ENCODE assay signal across 16 cellular contexts in genomic region chr13:73741111-73741510, GRCh38.
DNase-seq lines count a peak whose midpoint lies in the region; ATAC-seq and TF ChIP-seq lines count a peak whose summit lies in the region.
"Had no signal": no experiment of that assay in that cellular context is flagged by ENCODE, and none has a peak within 500 bp of the region (broad histone marks: within the 10 kb centered on the region; RNA-seq: fewer than 3 reads in every experiment).

No MANE protein-coding gene starts in this region.

- H3K27me3 Mint-ChIP-seq in chondrocyte (ENCODE audit: low read depth), result no peaks in the 10 kb centered on the region
- H3K27me3 Mint-ChIP-seq in naive thymus-derived CD8-positive, alpha-beta T cell, result no peaks in the 10 kb centered on the region
- H3K27me3 Mint-ChIP-seq: dendritic cell treated with granulocyte-macrophage colony-stimulating factor and Interleukin-4, amounts not matched to agents 40 ng/mL and 50 ng/mL, for 4 days had no signal

- no peaks in the 10 kb centered on the region for H3K27me3 ChIP-seq in adrenal gland
- H3K27me3 ChIP-seq: spleen, thyroid gland had no signal

- POLR2A ChIA-PET in naive thymus-derived CD8-positive, alpha-beta T cell (lab: Charles Lee), result interaction anchor here (0.5 to 1.1 kb wide), 5 partner anchors 13 to 546 kb away, joined by 3 to 5 read pairs (median 4); no protein-coding TSS in a partner anchor

- peak overlapping the region; percentile 9 for H3K4me3 Mint-ChIP-seq in chondrocyte (ENCODE audit: unreplicated experiment)
- peak overlapping the region in 9 of 10 donors; percentile 4 to 76 (median 67) for H3K4me3 Mint-ChIP-seq in naive thymus-derived CD8-positive, alpha-beta T cell
- H3K4me3 Mint-ChIP-seq: dendritic cell treated with granulocyte-macrophage colony-stimulating factor and Interleukin-4, amounts not matched to agents 40 ng/mL and 50 ng/mL, for 4 days had no signal

- DNase-seq in AG20443 (ENCODE audit: low spot score), result peak; percentile 43
- peak; percentile 36 for DNase-seq in GM03348 (ENCODE audit: low spot score)
- DNase-seq in chondrocyte (ENCODE audit: low spot score), result no peak
- DNase-seq in naive thymus-derived CD8-positive, alpha-beta T cell, result peak in 6 of 10 donors; percentile 17 to 28 (median 22)
- no peak for DNase-seq in NAMALWA (ENCODE audit: low spot score)
- no peak for DNase-seq in stimulated activated CD4-positive, alpha-beta T cell treated with anti-CD3 and anti-CD28 coated beads, Interleukin-2, amount 100 ng/mL, for 48 hours
- DNase-seq in adrenal gland, result no peak
- DNase-seq: EL, foreskin melanocyte, NCI-H1694, NCI-H510A treated with DMSO at 0.1 percent for 48 hours, spleen, thyroid gland had no signal

- H3K9me3 ChIP-seq in adrenal gland (replicated peaks in 1 of 3), result no peaks in the 10 kb centered on the region
- H3K9me3 ChIP-seq: spleen, thyroid gland had no signal

- H3K36me3 ChIP-seq in adrenal gland (replicated peaks in 1 of 2), result no peaks in the 10 kb centered on the region
- H3K36me3 ChIP-seq: thyroid gland had no signal

- no peaks in the 10 kb centered on the region for H3K9me3 Mint-ChIP-seq in chondrocyte (ENCODE audit: low read depth)
- H3K9me3 Mint-ChIP-seq in naive thymus-derived CD8-positive, alpha-beta T cell, result no peaks in the 10 kb centered on the region
- H3K9me3 Mint-ChIP-seq: dendritic cell treated with granulocyte-macrophage colony-stimulating factor and Interleukin-4, amounts not matched to agents 40 ng/mL and 50 ng/mL, for 4 days had no signal

- no peaks in the 10 kb centered on the region for H3K4me1 ChIP-seq in adrenal gland (replicated peaks in 1 of 2)
- H3K4me1 ChIP-seq: spleen, thyroid gland had no signal

- TF ChIP-seq POLR2A in adrenal gland (IDR thresholded peaks at IDR 0.05), result no peak

- peaks cover 2% of the 10 kb centered on the region for H3K36me3 Mint-ChIP-seq in chondrocyte (ENCODE audit: low read depth)
- H3K36me3 Mint-ChIP-seq in naive thymus-derived CD8-positive, alpha-beta T cell, result peaks cover 0 to 12% (median 0%) of the 10 kb centered on the region in 3 donors

- H3K4me3 ChIP-seq in adrenal gland, result no peak overlapping the region
- H3K4me3 ChIP-seq: SK-N-MC, spleen, thyroid gland had no signal

- no peak overlapping the region for H3K27ac Mint-ChIP-seq in chondrocyte (ENCODE audit: unreplicated experiment)
- peak overlapping the region; percentile 14 to 89 (median 71) for H3K27ac Mint-ChIP-seq in naive thymus-derived CD8-positive, alpha-beta T cell
- H3K27ac Mint-ChIP-seq: dendritic cell treated with granulocyte-macrophage colony-stimulating factor and Interleukin-4, amounts not matched to agents 40 ng/mL and 50 ng/mL, for 4 days had no signal

- H3K4me1 Mint-ChIP-seq in chondrocyte (ENCODE audit: low read depth), result peaks cover 16% of the 10 kb centered on the region
- H3K4me1 Mint-ChIP-seq in naive thymus-derived CD8-positive, alpha-beta T cell, result peaks cover 20 to 48% (median 47%) of the 10 kb centered on the region in 4 donors

- ATAC-seq in naive thymus-derived CD8-positive, alpha-beta T cell, result peak; percentile 73 to 90

- 49 to 74% (median 66%) methylated on average over 8 of the region's 8 CpGs for WGBS in adrenal gland, 4 donors

- TF ChIP-seq CTCF in chondrocyte (IDR thresholded peaks at IDR 0.05) (no peak), adrenal gland (IDR thresholded peaks at IDR 0.05) (no peak)

- intact Hi-C loops in adrenal gland (cut with DNase I), result no loop called here

- H3K27ac ChIP-seq in adrenal gland, result no peak overlapping the region
- H3K27ac ChIP-seq: C4-2B, SK-N-MC, spleen, thyroid gland had no signal

Comparison
In these comparisons a context has a peak if more than half of its experiments do, and no peak if none do; other contexts are left out.
1. DNase-seq: peak in AG20443 (single experiment), GM03348 (single experiment) and naive thymus-derived CD8-positive, alpha-beta T cell (6 of 10); none in chondrocyte (single experiment), NAMALWA (single experiment), stimulated activated CD4-positive, alpha-beta T cell treated with anti-CD3 and anti-CD28 coated beads, Interleukin-2, amount 100 ng/mL, for 48 hours (0 of 2) and adrenal gland (0 of 7).